In the genomic region with DNA sequence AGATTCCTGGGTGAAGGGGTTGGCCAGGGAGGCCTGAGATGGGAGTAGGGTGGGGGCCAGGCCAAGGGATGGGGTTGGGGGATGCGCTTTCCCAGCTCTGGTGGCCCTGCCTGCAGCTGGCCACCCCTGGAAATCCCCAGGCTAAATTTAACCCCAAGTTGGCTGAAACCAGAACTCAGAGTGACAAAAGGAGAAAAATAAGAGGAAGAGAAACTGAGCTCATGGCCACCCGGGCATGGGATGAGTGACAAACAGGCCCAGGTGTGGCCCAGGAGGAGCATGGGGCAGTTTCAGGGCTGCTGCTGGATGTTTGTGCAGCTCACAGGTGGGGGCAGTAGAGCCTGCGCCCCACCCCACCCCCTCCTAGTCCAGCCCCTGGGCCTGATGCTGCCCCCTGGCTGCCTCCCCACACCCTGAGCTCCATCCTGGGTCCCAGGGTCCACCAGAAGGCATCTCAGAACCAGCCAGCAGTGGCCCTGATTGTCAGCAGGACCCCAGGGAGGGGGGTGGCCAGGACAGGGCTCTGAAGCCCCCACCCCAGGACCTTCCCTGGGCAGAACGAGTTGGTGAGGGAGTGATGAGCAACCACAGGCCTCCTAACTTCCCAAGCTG, we compare ENCODE assay signal across 8 cellular contexts. TPM values are rescaled to one million over a fixed set of nuclear protein-coding genes. Genes with fewer than 3 reads are reported as not detected.
A peak's percentile ranks its signal among the peaks of the same experiment; 100 is the strongest.
DNase-seq lines count a peak whose midpoint lies in the region; ATAC-seq and TF ChIP-seq lines count a peak whose summit lies in the region.

No MANE protein-coding gene starts in this region.

- no peaks in the 10 kb centered on the region for H3K9me3 Mint-ChIP-seq in CD4-positive, CD25-positive, alpha-beta regulatory T cell
- H3K9me3 Mint-ChIP-seq in activated CD8-positive, alpha-beta T cell treated with anti-CD3 and anti-CD28 coated beads for 36 hours: no peaks in the 10 kb centered on the region

- H3K9me2 ChIP-seq in SK-N-SH: no peaks in the 10 kb centered on the region

- CTCF ChIA-PET in activated CD8-positive, alpha-beta T cell treated with anti-CD3 and anti-CD28 coated beads for 36 hours (lab: Charles Lee): interaction anchor here (0.8 to 2.7 kb wide), 5 partner anchors 8 to 52 kb away, joined by 3 to 9 read pairs (median 4); no protein-coding TSS in a partner anchor
- CTCF ChIA-PET in SK-N-SH (lab: Yijun Ruan, JAX): interaction anchor here (0.8 to 8.7 kb wide), 5 partner anchors 20 to 87 kb away, joined by 3 to 52 read pairs (median 5); no protein-coding TSS in a partner anchor

- no peaks in the 10 kb centered on the region for H4K20me1 ChIP-seq in SK-N-SH (ENCODE audit: insufficient read depth)

- no peak overlapping the region for H3K27ac Mint-ChIP-seq in CD4-positive, CD25-positive, alpha-beta regulatory T cell
- no peak overlapping the region for H3K27ac Mint-ChIP-seq in activated CD8-positive, alpha-beta T cell treated with anti-CD3 and anti-CD28 coated beads for 36 hours

- H3K4me3 ChIP-seq in CD4-positive, CD25-positive, alpha-beta regulatory T cell (ENCODE audit: low read depth, low read length): no peak overlapping the region
- no peak overlapping the region for H3K4me3 ChIP-seq in SK-N-SH (ENCODE audit: low read depth in 2 of 2, low read length in 1 of 2)

- H3K9ac ChIP-seq in SK-N-SH: no peak overlapping the region

- no peaks in the 10 kb centered on the region for H3K79me2 ChIP-seq in SK-N-SH (ENCODE audit: insufficient read depth)

- no peaks in the 10 kb centered on the region for H3K9me3 ChIP-seq in CD4-positive, CD25-positive, alpha-beta regulatory T cell (ENCODE audit: control insufficient read depth in 2 of 2, low read length in 2 of 2)
- no peaks in the 10 kb centered on the region for H3K9me3 ChIP-seq in SK-N-SH

- no peak for TF ChIP-seq CTCF in activated CD8-positive, alpha-beta T cell treated with anti-CD3 and anti-CD28 coated beads for 36 hours (IDR thresholded peaks at IDR 0.05)
- TF ChIP-seq CTCF in SK-N-SH (IDR thresholded peaks at IDR 0.05): no peak

- POLR2A ChIA-PET in activated CD8-positive, alpha-beta T cell treated with anti-CD3 and anti-CD28 coated beads for 36 hours (lab: Charles Lee): no interaction called here
- POLR2A ChIA-PET in SK-N-SH (lab: Yijun Ruan, JAX): no interaction called here

- no peak overlapping the region for H2AFZ ChIP-seq in SK-N-SH (ENCODE audit: low read depth)

- peak; percentile 44 to 45 for ATAC-seq in CD4-positive, CD25-positive, alpha-beta regulatory T cell (ENCODE audit: low read depth in 2 of 2)
- ATAC-seq in HG03039 (IDR thresholded peaks at IDR 0.05; ENCODE audit: unreplicated experiment): peak; percentile 54
- peak; percentile 76 for ATAC-seq in activated CD8-positive, alpha-beta T cell treated with anti-CD3 and anti-CD28 coated beads for 36 hours

- H3K36me3 Mint-ChIP-seq in CD4-positive, CD25-positive, alpha-beta regulatory T cell: no peaks in the 10 kb centered on the region
- no peaks in the 10 kb centered on the region for H3K36me3 Mint-ChIP-seq in activated CD8-positive, alpha-beta T cell treated with anti-CD3 and anti-CD28 coated beads for 36 hours (ENCODE audit: low read depth)

- no peak for TF ChIP-seq EP300 in SK-N-SH (IDR thresholded peaks at IDR 0.05; ENCODE audit: borderline replicate concordance in 1 of 2, low read depth in 1 of 2, low read length in 1 of 2)

- intact Hi-C loops in activated CD8-positive, alpha-beta T cell treated with anti-CD3 and anti-CD28 coated beads for 36 hours (cut with micrococcal nuclease): loop anchor here (5.0 kb wide), 1 partner anchor 48 kb away; a partner anchor contains a TSS

- no peaks in the 10 kb centered on the region for H3K4me1 ChIP-seq in CD4-positive, CD25-positive, alpha-beta regulatory T cell (ENCODE audit: control insufficient read depth, insufficient read depth, low read length, poor library complexity, severe bottlenecking)
- H3K4me1 ChIP-seq in SK-N-SH (ENCODE audit: control insufficient read depth in 1 of 2, insufficient read depth in 2 of 2, low read depth in 1 of 2, low read length in 1 of 2): peaks cover 0 to 4% of the 10 kb centered on the region in 2 experiments; a peak in 1 of 4 replicates

- no peak for TF ChIP-seq RAD21 in SK-N-SH (IDR thresholded peaks at IDR 0.05; ENCODE audit: low read length)

- H3K27me3 Mint-ChIP-seq in CD4-positive, CD25-positive, alpha-beta regulatory T cell: peaks cover 4% of the 10 kb centered on the region
- no peaks in the 10 kb centered on the region for H3K27me3 Mint-ChIP-seq in activated CD8-positive, alpha-beta T cell treated with anti-CD3 and anti-CD28 coated beads for 36 hours

- no peaks in the 10 kb centered on the region for H3K27me3 ChIP-seq in CD4-positive, CD25-positive, alpha-beta regulatory T cell (ENCODE audit: control insufficient read depth, insufficient read depth, low read length)
- no peaks in the 10 kb centered on the region; the same call in 1 of the 2 replicates for H3K27me3 ChIP-seq in SK-N-SH (ENCODE audit: insufficient read depth)

- H3K4me1 Mint-ChIP-seq in CD4-positive, CD25-positive, alpha-beta regulatory T cell: peaks cover 0 to 8% (median 0%) of the 10 kb centered on the region in 4 donors
- peaks cover 8% of the 10 kb centered on the region for H3K4me1 Mint-ChIP-seq in activated CD8-positive, alpha-beta T cell treated with anti-CD3 and anti-CD28 coated beads for 36 hours (ENCODE audit: low read depth)

- no peaks in the 10 kb centered on the region for H3K36me3 ChIP-seq in CD4-positive, CD25-positive, alpha-beta regulatory T cell (ENCODE audit: control insufficient read depth, insufficient read depth, low read length)
- H3K36me3 ChIP-seq in SK-N-SH (replicated peaks in 1 of 2; ENCODE audit: control insufficient read depth in 1 of 2, insufficient read depth in 2 of 2, low read length in 1 of 2): no peaks in the 10 kb centered on the region

- H3K4me3 Mint-ChIP-seq in CD4-positive, CD25-positive, alpha-beta regulatory T cell: no peak overlapping the region
- H3K4me3 Mint-ChIP-seq in activated CD8-positive, alpha-beta T cell treated with anti-CD3 and anti-CD28 coated beads for 36 hours: no peak overlapping the region

- 70% methylated on average over 4 of the region's 4 CpGs for WGBS in SK-N-SH (ENCODE audit: low lambda C conversion rate)

- DNase-seq in CD4-positive, CD25-positive, alpha-beta regulatory T cell: no peak
- DNase-seq in GM19238 (ENCODE audit: insufficient read length, low spot score) (peak; percentile 96), cerebellar cortex (ENCODE audit: low spot score) (no peak), NCI-H1092 treated with DMSO at 0.1 percent for 48 hours (lab: John Stamatoyannopoulos, UW) (no peak), NCI-H2029 treated with DMSO at 0.1 percent for 48 hours (lab: John Stamatoyannopoulos, UW) (no peak), SK-N-SH (no peak)
- peak; percentile 59 for DNase-seq in activated CD8-positive, alpha-beta T cell treated with anti-CD3 and anti-CD28 coated beads for 36 hours

- no peaks in the 10 kb centered on the region for H3F3A ChIP-seq in SK-N-SH (replicated peaks; ENCODE audit: insufficient read depth)

- H3K27ac ChIP-seq in CD4-positive, CD25-positive, alpha-beta regulatory T cell (ENCODE audit: insufficient read depth, low read length, poor library complexity, severe bottlenecking): no peak overlapping the region
- H3K27ac ChIP-seq in SK-N-SH (ENCODE audit: low read depth in 2 of 2, low read length in 1 of 2): no peak overlapping the region; a peak in 1 of 4 replicates

- H3K4me2 ChIP-seq in SK-N-SH: no peak overlapping the region

TF ChIP-seq in SK-N-SH, 30 proteins besides CTCF, POLR2A, EP300 and RAD21:
- TF ChIP-seq RFX5 (IDR thresholded peaks at IDR 0.05; ENCODE audit: low read length) (no peak), GATA2 (CRISPR knock-in tag; IDR thresholded peaks at IDR 0.05) (no peak), TEAD4 (IDR thresholded peaks at IDR 0.05; ENCODE audit: borderline replicate concordance, insufficient read depth) (no peak), SMC3 (IDR thresholded peaks at IDR 0.05; ENCODE audit: low read depth, low read length) (no peak), NRF1 (IDR thresholded peaks at IDR 0.05; ENCODE audit: low read depth, low read length) (no peak), RXRA (IDR thresholded peaks at IDR 0.05; ENCODE audit: borderline replicate concordance, low read depth) (no peak), TCF12 (IDR thresholded peaks at IDR 0.05) (no peak)
TF ChIP-seq in SK-N-SH: peak in this region for 0.

RNA-seq across cellular contexts. Expression of a gene that starts 48.0 kb away (rescaled TPM):
- 0.39 TPM for total RNA-seq in CD4-positive, CD25-positive, alpha-beta regulatory T cell
- polyA plus RNA-seq in CD4-positive, CD25-positive, alpha-beta regulatory T cell: 1 to 10 TPM in 1 of 4 donors, under 1 TPM in 1, not detected in 2; 0.27 to 1.4 TPM
- total RNA-seq in activated CD8-positive, alpha-beta T cell treated with anti-CD3 and anti-CD28 coated beads for 36 hours: not detected
- polyA plus RNA-seq in SK-N-SH (2012; rRNA removed): not detected in 2 replicates
- not detected in 2 replicates for polyA plus RNA-seq in SK-N-SH (2012; cell fraction: cytosol; rRNA removed)
- not detected in 2 replicates for polyA plus RNA-seq in SK-N-SH (2012; cell fraction: nucleus; rRNA removed)

Comparison
In these comparisons a context has a peak if more than half of its experiments do, and no peak if none do; other contexts are left out.
1. DNase-seq: peak in GM19238 (single experiment) and activated CD8-positive, alpha-beta T cell treated with anti-CD3 and anti-CD28 coated beads for 36 hours (single experiment); none in CD4-positive, CD25-positive, alpha-beta regulatory T cell (0 of 3), cerebellar cortex (single experiment), NCI-H1092 treated with DMSO at 0.1 percent for 48 hours (single experiment), NCI-H2029 treated with DMSO at 0.1 percent for 48 hours (single experiment) and SK-N-SH (single experiment).
2. Peak in every context shown above with its lines, with median percentiles within 50 percentile points of each other: ATAC-seq.